ENCODE assay signal across 8 cellular contexts in the genomic region with DNA sequence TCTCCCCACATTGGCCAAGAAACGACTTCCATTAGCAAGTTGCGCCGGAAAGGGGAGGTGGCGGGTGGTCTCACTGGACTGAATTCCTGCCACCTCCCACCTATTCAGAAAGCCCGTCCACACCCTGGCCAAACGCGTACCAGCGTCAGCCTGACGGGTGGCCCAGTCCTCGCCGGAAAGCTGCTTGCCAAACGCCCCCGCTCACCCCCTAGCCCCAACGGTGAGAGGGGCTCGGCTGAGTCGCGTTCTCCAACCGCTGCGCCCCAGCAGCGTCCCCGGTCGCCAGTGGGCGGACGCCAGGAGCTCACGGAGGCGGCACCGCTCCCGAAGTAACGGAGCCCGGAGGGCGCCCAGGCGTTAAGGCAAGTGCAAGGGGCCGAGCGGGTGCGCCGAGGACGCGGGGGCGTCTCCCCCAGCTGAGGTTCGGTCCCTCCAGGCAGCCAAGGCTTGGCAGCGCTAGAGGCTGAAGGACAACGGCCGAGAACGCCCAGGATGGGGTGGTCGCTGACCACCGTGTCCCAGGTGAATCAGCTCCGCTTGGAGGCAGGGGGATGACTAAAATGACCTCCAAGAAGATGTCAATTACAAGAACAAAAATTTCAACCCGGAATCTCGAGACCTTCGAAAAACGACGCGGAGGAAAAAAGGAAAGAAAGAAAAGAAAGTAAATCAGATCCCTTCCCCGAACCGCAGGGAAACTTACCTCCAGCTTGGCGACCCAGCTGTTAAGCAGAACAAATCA.
DNase-seq lines count a peak whose midpoint lies in the region; ATAC-seq and TF ChIP-seq lines count a peak whose summit lies in the region.

No MANE protein-coding gene starts in this region.

- no peak for TF ChIP-seq CTCF in BJ (IDR thresholded peaks at IDR 0.05; ENCODE audit: insufficient read depth, low read depth, low read length)

- no peaks in the 10 kb centered on the region for H3K36me3 ChIP-seq in BJ (ENCODE audit: control insufficient read depth, insufficient read depth, low read length)

- POLR2A ChIA-PET in BJ (lab: Charles Lee) = interaction anchor here (0.7 kb wide), 1 partner anchor 22 kb away, joined by 3 read pairs; no protein-coding TSS in a partner anchor
- POLR2A ChIA-PET in activated naive CD8-positive, alpha-beta T cell treated with anti-CD3 and anti-CD28 coated beads, Interleukin-2, amount 10 ng/mL, durations not matched to agents 7 days and 5 days (lab: Charles Lee) = interaction anchor here (0.9 to 1.3 kb wide), 2 partner anchors 128 to 601 kb away, joined by 3 to 4 read pairs; no protein-coding TSS in a partner anchor

- CTCF ChIA-PET in BJ (lab: Yijun Ruan, JAX) = interaction anchor here (0.6 to 2.6 kb wide), 6 partner anchors 11 to 136 kb away, joined by 3 to 15 read pairs (median 5); no protein-coding TSS in a partner anchor

- H3K27me3 ChIP-seq in BJ (ENCODE audit: control insufficient read depth, insufficient read depth, low read length) = no peaks in the 10 kb centered on the region

- DNase-seq in BJ (ENCODE audit: low read depth) = no peak
- DNase-seq in HT-29 (ENCODE audit: low spot score) = peak; percentile 31
- DNase-seq in activated naive CD8-positive, alpha-beta T cell treated with anti-CD3 and anti-CD28 coated beads, Interleukin-2, amount 10 ng/mL, durations not matched to agents 7 days and 5 days = peak; percentile 41
- DNase-seq in stimulated activated CD8-positive, alpha-beta memory T cell treated with anti-CD3 and anti-CD28 coated beads, Interleukin-4, amount 100 ng/mL, for 48 hours = peak; percentile 30
- no peak for DNase-seq in C1 segment of cervical spinal cord (lab: John Stamatoyannopoulos, UW)

- H3K4me3 ChIP-seq in BJ (ENCODE audit: low read depth, low read length) (peak overlapping the region; percentile 83), iPS-18c (ENCODE audit: insufficient read depth, low read depth, low read length) (peak overlapping the region; percentile 75)

- peaks cover 22% of the 10 kb centered on the region for H3K4me1 Mint-ChIP-seq in activated naive CD8-positive, alpha-beta T cell treated with anti-CD3 and anti-CD28 coated beads, Interleukin-2, amount 10 ng/mL, durations not matched to agents 7 days and 5 days

- ATAC-seq in activated naive CD8-positive, alpha-beta T cell treated with anti-CD3 and anti-CD28 coated beads, Interleukin-2, amount 10 ng/mL, durations not matched to agents 7 days and 5 days (ENCODE audit: low read depth) = no peak
- no peak for ATAC-seq in HG03095 (IDR thresholded peaks at IDR 0.05; ENCODE audit: unreplicated experiment)
- no peak for ATAC-seq in HG02588 (IDR thresholded peaks at IDR 0.05; ENCODE audit: unreplicated experiment)

- H3K27ac Mint-ChIP-seq in activated naive CD8-positive, alpha-beta T cell treated with anti-CD3 and anti-CD28 coated beads, Interleukin-2, amount 10 ng/mL, durations not matched to agents 7 days and 5 days = no peak overlapping the region

- peak overlapping the region; percentile 81 for H3K4me3 Mint-ChIP-seq in activated naive CD8-positive, alpha-beta T cell treated with anti-CD3 and anti-CD28 coated beads, Interleukin-2, amount 10 ng/mL, durations not matched to agents 7 days and 5 days

- no peaks in the 10 kb centered on the region for H3K9me3 ChIP-seq in iPS-18c (ENCODE audit: control insufficient read depth, insufficient read depth, low read length)

- peaks cover 2% of the 10 kb centered on the region for H3K36me3 Mint-ChIP-seq in activated naive CD8-positive, alpha-beta T cell treated with anti-CD3 and anti-CD28 coated beads, Interleukin-2, amount 10 ng/mL, durations not matched to agents 7 days and 5 days

- peaks cover 2% of the 10 kb centered on the region for H3K9me3 Mint-ChIP-seq in activated naive CD8-positive, alpha-beta T cell treated with anti-CD3 and anti-CD28 coated beads, Interleukin-2, amount 10 ng/mL, durations not matched to agents 7 days and 5 days

- peaks cover 57% of the 10 kb centered on the region for H3K27me3 Mint-ChIP-seq in activated naive CD8-positive, alpha-beta T cell treated with anti-CD3 and anti-CD28 coated beads, Interleukin-2, amount 10 ng/mL, durations not matched to agents 7 days and 5 days

Comparison
In these comparisons a context has a peak if more than half of its experiments do, and no peak if none do; other contexts are left out.
1. DNase-seq: peak in HT-29 (single experiment), activated naive CD8-positive, alpha-beta T cell treated with anti-CD3 and anti-CD28 coated beads, Interleukin-2, amount 10 ng/mL, durations not matched to agents 7 days and 5 days (single experiment) and stimulated activated CD8-positive, alpha-beta memory T cell treated with anti-CD3 and anti-CD28 coated beads, Interleukin-4, amount 100 ng/mL, for 48 hours (single experiment); none in BJ (single experiment) and C1 segment of cervical spinal cord (0 of 14).